1 cellular context compared by ENCODE assay signal in the genomic region with DNA sequence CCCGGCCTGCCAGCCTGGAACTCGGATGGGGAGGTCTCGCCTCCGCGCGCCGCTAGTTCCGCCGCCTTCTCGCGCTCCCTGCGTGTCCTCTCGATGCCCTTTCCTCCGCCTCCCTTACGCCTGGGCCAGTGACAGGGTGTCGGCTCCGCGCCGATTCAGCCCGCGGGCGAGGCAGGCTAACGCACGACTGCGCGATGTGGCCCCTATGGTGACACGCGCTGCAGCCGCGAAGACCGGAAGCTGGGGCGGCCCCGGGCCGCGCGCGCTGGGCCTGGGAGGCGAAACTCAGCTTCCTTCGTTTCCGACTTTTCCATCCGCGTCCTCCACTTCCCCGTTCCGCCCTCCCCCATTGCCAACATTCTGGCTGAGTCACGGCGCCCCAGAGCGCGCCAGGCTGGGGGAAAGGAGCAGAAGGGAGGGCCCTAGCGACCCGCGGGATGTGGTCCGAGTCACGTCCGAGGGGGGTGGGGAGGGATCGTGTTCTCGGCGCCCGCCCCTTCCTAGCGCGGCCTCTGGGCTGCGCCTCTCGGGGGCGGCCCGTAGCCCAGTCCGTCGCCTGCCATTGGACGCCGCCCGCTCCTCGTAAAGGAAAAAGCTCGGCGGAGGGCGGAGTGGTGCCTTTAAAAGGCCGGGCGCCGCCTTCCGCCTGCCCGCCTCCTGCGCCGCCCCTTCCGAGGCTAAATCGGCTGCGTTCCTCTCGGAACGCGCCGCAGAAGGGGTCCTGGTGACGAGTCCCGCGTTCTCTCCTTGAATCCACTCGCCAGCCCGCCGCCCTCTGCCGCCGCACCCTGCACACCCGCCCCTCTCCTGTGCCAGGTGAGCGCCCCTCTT.
TF ChIP-seq lines count a peak whose summit lies in the region.

Gene ALDOA (plus strand): TSS at position 649 of the 831 bp plus-strand sequence. CDS start 1,138 bp downstream, outside the sequence.

TF ChIP-seq in K562, 482 proteins besides CTCF, POLR2A, EP300 and RAD21 (continued from another document and continues in another):
- TF ChIP-seq, protein P1, sequence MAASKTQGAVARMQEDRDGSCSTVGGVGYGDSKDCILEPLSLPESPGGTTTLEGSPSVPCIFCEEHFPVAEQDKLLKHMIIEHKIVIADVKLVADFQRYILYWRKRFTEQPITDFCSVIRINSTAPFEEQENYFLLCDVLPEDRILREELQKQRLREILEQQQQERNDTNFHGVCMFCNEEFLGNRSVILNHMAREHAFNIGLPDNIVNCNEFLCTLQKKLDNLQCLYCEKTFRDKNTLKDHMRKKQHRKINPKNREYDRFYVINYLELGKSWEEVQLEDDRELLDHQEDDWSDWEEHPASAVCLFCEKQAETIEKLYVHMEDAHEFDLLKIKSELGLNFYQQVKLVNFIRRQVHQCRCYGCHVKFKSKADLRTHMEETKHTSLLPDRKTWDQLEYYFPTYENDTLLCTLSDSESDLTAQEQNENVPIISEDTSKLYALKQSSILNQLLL (CRISPR knock-in tag; IDR thresholded peaks at IDR 0.05; ENCODE audit: borderline replicate concordance): no peak
- TF ChIP-seq E2F1 (CRISPR knock-in tag; IDR thresholded peaks at IDR 0.05): no peak; the same call in 1 of the 2 replicates
- TF ChIP-seq, protein P2, sequence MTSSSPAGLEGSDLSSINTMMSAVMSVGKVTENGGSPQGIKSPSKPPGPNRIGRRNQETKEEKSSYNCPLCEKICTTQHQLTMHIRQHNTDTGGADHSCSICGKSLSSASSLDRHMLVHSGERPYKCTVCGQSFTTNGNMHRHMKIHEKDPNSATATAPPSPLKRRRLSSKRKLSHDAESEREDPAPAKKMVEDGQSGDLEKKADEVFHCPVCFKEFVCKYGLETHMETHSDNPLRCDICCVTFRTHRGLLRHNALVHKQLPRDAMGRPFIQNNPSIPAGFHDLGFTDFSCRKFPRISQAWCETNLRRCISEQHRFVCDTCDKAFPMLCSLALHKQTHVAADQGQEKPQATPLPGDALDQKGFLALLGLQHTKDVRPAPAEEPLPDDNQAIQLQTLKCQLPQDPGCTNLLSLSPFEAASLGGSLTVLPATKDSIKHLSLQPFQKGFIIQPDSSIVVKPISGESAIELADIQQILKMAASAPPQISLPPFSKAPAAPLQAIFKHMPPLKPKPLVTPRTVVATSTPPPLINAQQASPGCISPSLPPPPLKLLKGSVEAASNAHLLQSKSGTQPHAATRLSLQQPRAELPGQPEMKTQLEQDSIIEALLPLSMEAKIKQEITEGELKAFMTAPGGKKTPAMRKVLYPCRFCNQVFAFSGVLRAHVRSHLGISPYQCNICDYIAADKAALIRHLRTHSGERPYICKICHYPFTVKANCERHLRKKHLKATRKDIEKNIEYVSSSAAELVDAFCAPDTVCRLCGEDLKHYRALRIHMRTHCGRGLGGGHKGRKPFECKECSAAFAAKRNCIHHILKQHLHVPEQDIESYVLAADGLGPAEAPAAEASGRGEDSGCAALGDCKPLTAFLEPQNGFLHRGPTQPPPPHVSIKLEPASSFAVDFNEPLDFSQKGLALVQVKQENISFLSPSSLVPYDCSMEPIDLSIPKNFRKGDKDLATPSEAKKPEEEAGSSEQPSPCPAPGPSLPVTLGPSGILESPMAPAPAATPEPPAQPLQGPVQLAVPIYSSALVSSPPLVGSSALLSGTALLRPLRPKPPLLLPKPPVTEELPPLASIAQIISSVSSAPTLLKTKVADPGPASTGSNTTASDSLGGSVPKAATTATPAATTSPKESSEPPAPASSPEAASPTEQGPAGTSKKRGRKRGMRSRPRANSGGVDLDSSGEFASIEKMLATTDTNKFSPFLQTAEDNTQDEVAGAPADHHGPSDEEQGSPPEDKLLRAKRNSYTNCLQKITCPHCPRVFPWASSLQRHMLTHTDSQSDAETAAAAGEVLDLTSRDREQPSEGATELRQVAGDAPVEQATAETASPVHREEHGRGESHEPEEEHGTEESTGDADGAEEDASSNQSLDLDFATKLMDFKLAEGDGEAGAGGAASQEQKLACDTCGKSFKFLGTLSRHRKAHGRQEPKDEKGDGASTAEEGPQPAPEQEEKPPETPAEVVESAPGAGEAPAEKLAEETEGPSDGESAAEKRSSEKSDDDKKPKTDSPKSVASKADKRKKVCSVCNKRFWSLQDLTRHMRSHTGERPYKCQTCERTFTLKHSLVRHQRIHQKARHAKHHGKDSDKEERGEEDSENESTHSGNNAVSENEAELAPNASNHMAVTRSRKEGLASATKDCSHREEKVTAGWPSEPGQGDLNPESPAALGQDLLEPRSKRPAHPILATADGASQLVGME (CRISPR knock-in tag; IDR thresholded peaks at IDR 0.05): peak; percentile 80
- no peak for TF ChIP-seq TSC22D4 (tag; IDR thresholded peaks at IDR 0.05)
- no peak for TF ChIP-seq PTBP1 (IDR thresholded peaks at IDR 0.05; ENCODE audit: low read depth, low read length)
- TF ChIP-seq SMAD3 (CRISPR knock-in tag; conservative IDR thresholded peaks at IDR 0.05): peak; percentile 75; the same call in 1 of the 2 replicates
- no peak for TF ChIP-seq SMARCB1 (IDR thresholded peaks at IDR 0.05; ENCODE audit: insufficient read length, low read depth)
- TF ChIP-seq, protein P3, sequence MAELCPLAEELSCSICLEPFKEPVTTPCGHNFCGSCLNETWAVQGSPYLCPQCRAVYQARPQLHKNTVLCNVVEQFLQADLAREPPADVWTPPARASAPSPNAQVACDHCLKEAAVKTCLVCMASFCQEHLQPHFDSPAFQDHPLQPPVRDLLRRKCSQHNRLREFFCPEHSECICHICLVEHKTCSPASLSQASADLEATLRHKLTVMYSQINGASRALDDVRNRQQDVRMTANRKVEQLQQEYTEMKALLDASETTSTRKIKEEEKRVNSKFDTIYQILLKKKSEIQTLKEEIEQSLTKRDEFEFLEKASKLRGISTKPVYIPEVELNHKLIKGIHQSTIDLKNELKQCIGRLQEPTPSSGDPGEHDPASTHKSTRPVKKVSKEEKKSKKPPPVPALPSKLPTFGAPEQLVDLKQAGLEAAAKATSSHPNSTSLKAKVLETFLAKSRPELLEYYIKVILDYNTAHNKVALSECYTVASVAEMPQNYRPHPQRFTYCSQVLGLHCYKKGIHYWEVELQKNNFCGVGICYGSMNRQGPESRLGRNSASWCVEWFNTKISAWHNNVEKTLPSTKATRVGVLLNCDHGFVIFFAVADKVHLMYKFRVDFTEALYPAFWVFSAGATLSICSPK (IDR thresholded peaks at IDR 0.05; ENCODE audit: borderline replicate concordance): no peak
- no peak for TF ChIP-seq STAG1 (CRISPR knock-in tag; IDR thresholded peaks at IDR 0.05; ENCODE audit: borderline replicate concordance)
- peak; percentile 75 for TF ChIP-seq NBN (IDR thresholded peaks at IDR 0.05; ENCODE audit: low read depth)
- no peak for TF ChIP-seq SNRNP70 (optimal IDR thresholded peaks at IDR 0.05; ENCODE audit: low read depth, low read length)
- peak; percentile 77 for TF ChIP-seq CBX1 (IDR thresholded peaks at IDR 0.05; ENCODE audit: low read depth)
- no peak; the same call in 1 of the 2 replicates for TF ChIP-seq LARP7 (IDR thresholded peaks at IDR 0.05)
- TF ChIP-seq PHB (CRISPR knock-in tag; IDR thresholded peaks at IDR 0.05): 0 out of 2 replicates have a peak, but pooled peaks have one; percentile 58
- no peak for TF ChIP-seq ZNF174 (CRISPR knock-in tag; IDR thresholded peaks at IDR 0.05)
- no peak for TF ChIP-seq ZBTB5 (IDR thresholded peaks at IDR 0.05)
- no peak for TF ChIP-seq ZNF79 (CRISPR knock-in tag; IDR thresholded peaks at IDR 0.05; ENCODE audit: low read depth)
- peak; percentile 87; the same call in 1 of the 2 replicates for TF ChIP-seq RBM34 (IDR thresholded peaks at IDR 0.05; ENCODE audit: borderline replicate concordance, insufficient read depth, low read length)
- TF ChIP-seq ZNF609 (CRISPR knock-in tag; IDR thresholded peaks at IDR 0.05; ENCODE audit: borderline replicate concordance): 0 out of 2 replicates have a peak, but pooled peaks have one; percentile 71
- peak; percentile 86 for TF ChIP-seq ATF7 (IDR thresholded peaks at IDR 0.05)
- TF ChIP-seq BRF1 (IDR thresholded peaks at IDR 0.05; ENCODE audit: borderline replicate concordance, extremely low read depth, insufficient read length): no peak
- peak; percentile 7 for TF ChIP-seq DACH1 (IDR thresholded peaks at IDR 0.05; ENCODE audit: partially characterized antibody)
- TF ChIP-seq, protein P4, sequence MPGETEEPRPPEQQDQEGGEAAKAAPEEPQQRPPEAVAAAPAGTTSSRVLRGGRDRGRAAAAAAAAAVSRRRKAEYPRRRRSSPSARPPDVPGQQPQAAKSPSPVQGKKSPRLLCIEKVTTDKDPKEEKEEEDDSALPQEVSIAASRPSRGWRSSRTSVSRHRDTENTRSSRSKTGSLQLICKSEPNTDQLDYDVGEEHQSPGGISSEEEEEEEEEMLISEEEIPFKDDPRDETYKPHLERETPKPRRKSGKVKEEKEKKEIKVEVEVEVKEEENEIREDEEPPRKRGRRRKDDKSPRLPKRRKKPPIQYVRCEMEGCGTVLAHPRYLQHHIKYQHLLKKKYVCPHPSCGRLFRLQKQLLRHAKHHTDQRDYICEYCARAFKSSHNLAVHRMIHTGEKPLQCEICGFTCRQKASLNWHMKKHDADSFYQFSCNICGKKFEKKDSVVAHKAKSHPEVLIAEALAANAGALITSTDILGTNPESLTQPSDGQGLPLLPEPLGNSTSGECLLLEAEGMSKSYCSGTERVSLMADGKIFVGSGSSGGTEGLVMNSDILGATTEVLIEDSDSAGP (CRISPR knock-in tag; IDR thresholded peaks at IDR 0.05): peak; percentile 77
- no peak for TF ChIP-seq ZBTB8A (IDR thresholded peaks at IDR 0.05; ENCODE audit: partially characterized antibody)
- no peak for TF ChIP-seq MEF2A (IDR thresholded peaks at IDR 0.05; ENCODE audit: control insufficient read depth, low read depth, low read length)
- TF ChIP-seq ETV5 (CRISPR knock-in tag; IDR thresholded peaks at IDR 0.05; ENCODE audit: low read depth): peak; percentile 93
- TF ChIP-seq ZBED1 (IDR thresholded peaks at IDR 0.05): peak; percentile 74; the same call in 1 of the 2 replicates
- TF ChIP-seq TRIM24 (IDR thresholded peaks at IDR 0.05): peak in 1 of 2 experiments; percentile 65; a peak in 2 of 4 replicates
- peak; percentile 55 for TF ChIP-seq DPF2 (IDR thresholded peaks at IDR 0.05)
- TF ChIP-seq ZNF165 (CRISPR knock-in tag; IDR thresholded peaks at IDR 0.05; ENCODE audit: borderline replicate concordance): no peak
- TF ChIP-seq HNRNPUL1 (IDR thresholded peaks at IDR 0.05; ENCODE audit: low read length): no peak
- peak; percentile 67 for TF ChIP-seq BHLHE40 (IDR thresholded peaks at IDR 0.05; ENCODE audit: low read length)
- TF ChIP-seq RBM17 (IDR thresholded peaks at IDR 0.05; ENCODE audit: borderline replicate concordance, low read depth, low read length): no peak
- TF ChIP-seq, protein P5, sequence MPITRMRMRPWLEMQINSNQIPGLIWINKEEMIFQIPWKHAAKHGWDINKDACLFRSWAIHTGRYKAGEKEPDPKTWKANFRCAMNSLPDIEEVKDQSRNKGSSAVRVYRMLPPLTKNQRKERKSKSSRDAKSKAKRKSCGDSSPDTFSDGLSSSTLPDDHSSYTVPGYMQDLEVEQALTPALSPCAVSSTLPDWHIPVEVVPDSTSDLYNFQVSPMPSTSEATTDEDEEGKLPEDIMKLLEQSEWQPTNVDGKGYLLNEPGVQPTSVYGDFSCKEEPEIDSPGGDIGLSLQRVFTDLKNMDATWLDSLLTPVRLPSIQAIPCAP (CRISPR knock-in tag; IDR thresholded peaks at IDR 0.05; ENCODE audit: borderline replicate concordance): no peak; the same call in 1 of the 2 replicates
